20 cellular contexts compared by ENCODE assay signal in the genomic region with DNA sequence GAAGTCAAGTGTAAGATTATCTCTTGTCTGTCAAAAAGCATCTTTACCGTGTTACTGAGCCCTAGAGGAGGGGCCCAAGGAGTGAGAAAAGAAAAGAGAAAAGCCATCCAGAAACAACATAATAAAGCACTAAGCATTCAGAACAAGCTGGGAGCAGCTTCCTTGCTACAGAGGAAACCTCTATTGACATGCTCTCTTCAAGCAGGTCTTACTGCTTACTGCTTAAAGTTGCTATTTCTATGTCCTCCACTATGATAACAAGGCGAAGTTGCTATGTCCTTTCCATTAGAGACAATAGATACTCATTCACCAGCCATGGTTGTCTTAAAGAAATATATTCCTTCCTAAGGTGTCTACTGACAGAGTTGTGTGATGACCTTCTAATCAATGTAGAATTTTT.
"Had no signal": no experiment of that assay in that cellular context is flagged by ENCODE, and none has a peak within 500 bp of the region (broad histone marks: within the 10 kb centered on the region; RNA-seq: fewer than 3 reads in every experiment).

No MANE protein-coding gene starts in this region.

- DNase-seq: activated CD4-positive, alpha-beta T cell treated with anti-CD3 and anti-CD28 coated beads, Interleukin-2, amount 50 U/mL, for 4 hours; activated naive CD4-positive, alpha-beta T cell treated with Interleukin-2 at 50 U/mL for 16 hours; activated naive CD8-positive, alpha-beta T cell treated with anti-CD3 and anti-CD28 coated beads, Interleukin-2, amount 50 U/mL, for 24 hours; esophagus squamous epithelium; foreskin fibroblast; left cardiac atrium; nucleus accumbens; stimulated activated CD4-positive, alpha-beta T cell treated with anti-CD3 and anti-CD28 coated beads, Interleukin-15, amount 100 ng/mL, for 24 hours; stimulated activated CD4-positive, alpha-beta T cell treated with anti-CD3 and anti-CD28 coated beads, Interleukin-4, amount 100 ng/mL, for 1 hour; stimulated activated naive B cell treated with anti-CD40 and anti-IgM and Interleukin-4, amounts not matched to agents 10 μg/mL and 1 μg/mL and 100 μg/mL, for 72 hours; T-cell; T-helper 9 cell; uterus had no signal

- H3K27me3 ChIP-seq: esophagus squamous epithelium, right atrium auricular region, tibial nerve, uterus had no signal

- H3K4me3 ChIP-seq: esophagus squamous epithelium, lung, right atrium auricular region, skin epidermis, tibial nerve, uterus had no signal

- H3K27ac ChIP-seq: esophagus squamous epithelium, skin epidermis, tibial nerve, uterus had no signal

- H3K4me1 Mint-ChIP-seq: activated T-helper 17 cell treated with anti-CD3 and anti-CD28 coated beads, Interleukin-2, amount 50 U/mL, for 72 hours; T-cell had no signal

- H3K36me3 ChIP-seq: esophagus squamous epithelium, right atrium auricular region, tibial nerve, uterus had no signal

- H3K27me3 Mint-ChIP-seq: activated naive CD8-positive, alpha-beta T cell treated with anti-CD3 and anti-CD28 coated beads, Interleukin-2, amount 50 U/mL, for 24 hours; activated T-helper 17 cell treated with anti-CD3 and anti-CD28 coated beads, Interleukin-2, amount 50 U/mL, for 72 hours; progenitor cell of endocrine pancreas; T-cell had no signal

- H3K36me3 Mint-ChIP-seq: stimulated activated naive B cell treated with anti-CD40 and anti-IgM and Interleukin-4, amounts not matched to agents 10 μg/mL and 1 μg/mL and 100 μg/mL, for 72 hours; T-cell had no signal

- H3K4me3 Mint-ChIP-seq: activated naive CD8-positive, alpha-beta T cell treated with anti-CD3 and anti-CD28 coated beads, Interleukin-2, amount 50 U/mL, for 24 hours; activated T-helper 17 cell treated with anti-CD3 and anti-CD28 coated beads, Interleukin-2, amount 50 U/mL, for 72 hours; stimulated activated naive B cell treated with anti-CD40 and anti-IgM and Interleukin-4, amounts not matched to agents 10 μg/mL and 1 μg/mL and 100 μg/mL, for 72 hours; T-cell had no signal

- H3K9me3 ChIP-seq: esophagus squamous epithelium, right atrium auricular region, tibial nerve, uterus had no signal

- H3K27ac Mint-ChIP-seq: activated naive CD8-positive, alpha-beta T cell treated with anti-CD3 and anti-CD28 coated beads, Interleukin-2, amount 50 U/mL, for 24 hours; activated T-helper 17 cell treated with anti-CD3 and anti-CD28 coated beads, Interleukin-2, amount 50 U/mL, for 72 hours; progenitor cell of endocrine pancreas; stimulated activated naive B cell treated with anti-CD40 and anti-IgM and Interleukin-4, amounts not matched to agents 10 μg/mL and 1 μg/mL and 100 μg/mL, for 72 hours; T-cell had no signal

- H3K9me3 Mint-ChIP-seq: activated naive CD8-positive, alpha-beta T cell treated with anti-CD3 and anti-CD28 coated beads, Interleukin-2, amount 50 U/mL, for 24 hours; activated T-helper 17 cell treated with anti-CD3 and anti-CD28 coated beads, Interleukin-2, amount 50 U/mL, for 72 hours had no signal

- ATAC-seq: activated CD4-positive, CD25-positive, alpha-beta regulatory T cell treated with anti-CD3 and anti-CD28 coated beads, Interleukin-2, amount 50 U/mL, for 24 hours; activated naive CD8-positive, alpha-beta T cell treated with anti-CD3 and anti-CD28 coated beads, Interleukin-2, amount 50 U/mL, for 24 hours; activated T-helper 17 cell treated with anti-CD3 and anti-CD28 coated beads, Interleukin-2, amount 50 U/mL, for 72 hours; stimulated activated naive B cell treated with anti-CD40 and anti-IgM and Interleukin-4, amounts not matched to agents 10 μg/mL and 1 μg/mL and 100 μg/mL, for 72 hours; T-cell had no signal

- H3K4me1 ChIP-seq: esophagus squamous epithelium, right atrium auricular region, uterus had no signal
